ENCODE assay signal across 19 cellular contexts in the genomic region with DNA sequence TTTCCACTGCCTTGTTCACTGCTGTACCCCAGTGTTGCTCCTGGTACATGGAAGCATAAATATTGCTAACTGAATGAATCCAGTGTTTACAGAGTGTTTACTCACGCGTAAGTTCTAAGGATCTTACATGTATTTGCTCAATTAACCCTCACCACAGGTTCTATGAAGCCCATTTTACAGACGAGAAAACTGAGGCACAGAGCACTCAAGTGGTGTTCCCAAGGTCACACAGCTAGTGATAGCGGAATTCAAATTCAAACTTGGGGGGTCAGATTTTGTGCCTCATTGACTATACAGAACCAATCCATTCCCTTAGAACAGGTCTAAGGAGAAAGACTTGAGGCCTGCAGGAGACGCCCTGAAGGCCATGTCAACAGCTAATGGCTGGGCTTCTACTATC.
DNase-seq lines count a peak whose midpoint lies in the region; ATAC-seq, FAIRE-seq and TF ChIP-seq lines count a peak whose summit lies in the region.
"Had no signal": no experiment of that assay in that cellular context is flagged by ENCODE, and none has a peak within 500 bp of the region (broad histone marks: within the 10 kb centered on the region; RNA-seq: fewer than 3 reads in every experiment).

No MANE protein-coding gene starts in this region.

- no peaks in the 10 kb centered on the region for H4K20me1 ChIP-seq in KMS-11 (ENCODE audit: insufficient read depth)
- peaks cover 0 to 3% of the 10 kb centered on the region in 2 experiments for H4K20me1 ChIP-seq in H1 (replicated peaks in 1 of 2; ENCODE audit: control insufficient read depth in 1 of 2, insufficient read depth in 2 of 2, low read length in 2 of 2)
- H4K20me1 ChIP-seq: BLaER1 treated with 17β-estradiol and CSF1 and Interleukin-3, amounts not matched to agents 10 nM and 100 nM had no signal

- H3K36me3 ChIP-seq in left ventricle myocardium inferior (no peaks in the 10 kb centered on the region), KMS-11 (ENCODE audit: insufficient read depth) (no peaks in the 10 kb centered on the region), H1 (ENCODE audit: control insufficient read depth in 2 of 4, insufficient read depth in 4 of 4, low read length in 3 of 4) (no peaks in the 10 kb centered on the region)
- H3K36me3 ChIP-seq: BLaER1 treated with 17β-estradiol and CSF1 and Interleukin-3, amounts not matched to agents 10 nM and 100 nM had no signal

- no peak overlapping the region for H3K23ac ChIP-seq in H1 (ENCODE audit: insufficient read length)

- H2AFZ ChIP-seq in KMS-11 (ENCODE audit: low read depth) (no peak overlapping the region), H1 (ENCODE audit: low read length) (no peak overlapping the region)
- H2AFZ ChIP-seq: GM23248 had no signal

- no peak overlapping the region for H2BK20ac ChIP-seq in H1 (ENCODE audit: low read length)

- H3K27ac ChIP-seq in left ventricle myocardium inferior (replicated peaks) (peak overlapping the region; percentile 30), A549 (no peak overlapping the region), KMS-11 (peak overlapping the region; percentile 52; the same call in 1 of the 2 replicates), H1 (ENCODE audit: low read depth, low read length) (no peak overlapping the region)
- H3K27ac ChIP-seq: BLaER1 treated with 17β-estradiol and CSF1 and Interleukin-3, amounts not matched to agents 10 nM and 100 nM; GM23248; HL-60 had no signal

- ATAC-seq in Right ventricle myocardium superior (ENCODE audit: poor library complexity) (no peak), A549 (no peak)
- ATAC-seq: CD8-positive, alpha-beta T cell had no signal

- DNase-seq in left ventricle myocardium inferior: no peak
- DNase-seq in Right ventricle myocardium superior: no peak
- DNase-seq in A549 (ENCODE audit: low read depth in 1 of 2, low spot score in 1 of 2): no peak
- no peak for DNase-seq in H1 (ENCODE audit: low read depth in 1 of 2, low spot score in 2 of 2)
- no peak for DNase-seq in NCI-H345 (lab: John Stamatoyannopoulos, UW)
- DNase-seq in activated CD4-positive, CD25-positive, alpha-beta regulatory T cell treated with anti-CD3 and anti-CD28 coated beads, Interleukin-2, amount 50 U/mL, for 72 hours: no peak
- DNase-seq: 8988T; Calu3; CD8-positive, alpha-beta T cell; DMS79 treated with DMSO at 0.1 percent for 48 hours; GF-D8; HCEC 1CT; HFFc6; IMR-90 had no signal

- WGBS in A549 (ENCODE audit: missing lambda C conversion rate): 78% methylated on average over 5 of the region's 5 CpGs
- 72% methylated on average over 5 of the region's 5 CpGs; no CpG with 5 or more reads in 1 of the 2 experiments for WGBS in H1 (ENCODE audit: extremely low coverage in 1 of 2, insufficient coverage in 1 of 2, insufficient read length in 1 of 2, insufficient replicate concordance in 2 of 2, low coverage in 1 of 2, low lambda C conversion rate in 2 of 2, missing lambda C conversion rate in 1 of 2), 2 experiments

- H3K4me2 ChIP-seq in A549 (no peak overlapping the region), KMS-11 (peak overlapping the region; percentile 35), H1 (ENCODE audit: insufficient read depth in 1 of 2, low read depth in 2 of 2, low read length in 2 of 2) (no peak overlapping the region)

- H3K4ac ChIP-seq in H1 (replicated peaks; ENCODE audit: insufficient read length, low read depth, low read length): no peak overlapping the region

- no peak overlapping the region for H3K4me3 ChIP-seq in left ventricle myocardium inferior
- no peak overlapping the region for H3K4me3 ChIP-seq in A549
- no peak overlapping the region for H3K4me3 ChIP-seq in KMS-11 (IDR thresholded peaks at IDR 0.05; ENCODE audit: insufficient read depth, low read depth, low read length)
- H3K4me3 ChIP-seq in H1 (ENCODE audit: extremely low read depth in 1 of 4, insufficient read depth in 2 of 4, low read depth in 3 of 4, low read length in 4 of 4): no peak overlapping the region
- H3K4me3 ChIP-seq: BLaER1 treated with 17β-estradiol and CSF1 and Interleukin-3, amounts not matched to agents 10 nM and 100 nM; GM23248 had no signal

- no peak for TF ChIP-seq POLR2A in A549 (IDR thresholded peaks at IDR 0.05; ENCODE audit: low read length)
- no peak for TF ChIP-seq POLR2A in H1 (IDR thresholded peaks at IDR 0.05; ENCODE audit: control extremely low read depth in 1 of 2, low read depth in 2 of 2, low read length in 2 of 2)

- CTCF ChIA-PET in A549 (lab: Yijun Ruan, JAX) (interaction anchor here (0.8 to 7.7 kb wide), 6 partner anchors 10 to 123 kb away, joined by 3 to 72 read pairs (median 4); no protein-coding TSS in a partner anchor), H1 (lab: Charles Lee; ENCODE audit: partially characterized antibody) (interaction anchor here (0.7 to 3.0 kb wide), 13 partner anchors 11 to 165 kb away, joined by 3 to 18 read pairs (median 4); no protein-coding TSS in a partner anchor)

- TF ChIP-seq EP300 in A549 (IDR thresholded peaks at IDR 0.05) (no peak), H1 (IDR thresholded peaks at IDR 0.05; ENCODE audit: borderline replicate concordance in 1 of 2, low read depth in 2 of 2, low read length in 2 of 2) (no peak)

- H3K4me1 ChIP-seq in left ventricle myocardium inferior (peaks cover 25% of the 10 kb centered on the region), A549 (peaks cover 12% of the 10 kb centered on the region), KMS-11 (ENCODE audit: low read depth, poor library complexity, severe bottlenecking) (peaks cover 82% of the 10 kb centered on the region), H1 (replicated peaks in 1 of 4; ENCODE audit: control insufficient read depth in 3 of 4, insufficient read depth in 4 of 4, low read length in 3 of 4) (peaks cover 0 to 6% (median 4%) of the 10 kb centered on the region in 4 experiments; a peak in 4 of 7 replicates)

- no peak for TF ChIP-seq CTCF in left ventricle myocardium inferior (IDR thresholded peaks at IDR 0.05; ENCODE audit: borderline replicate concordance)
- no peak for TF ChIP-seq CTCF in A549 (IDR thresholded peaks at IDR 0.05)
- TF ChIP-seq CTCF in KMS-11 (conservative IDR thresholded peaks at IDR 0.05; ENCODE audit: low read depth, low read length): no peak
- no peak for TF ChIP-seq CTCF in H1 (IDR thresholded peaks at IDR 0.05; ENCODE audit: control extremely low read depth in 1 of 3, insufficient read depth in 1 of 3, low read depth in 1 of 3, low read length in 3 of 3)

- no peaks in the 10 kb centered on the region for H3K23me2 ChIP-seq in H1 (ENCODE audit: low read depth, low read length)

- no peak overlapping the region for H4K8ac ChIP-seq in H1 (ENCODE audit: extremely low read depth, insufficient read depth, low read length)

- H3K14ac ChIP-seq in H1 (ENCODE audit: insufficient read length): no peak overlapping the region

- no peak overlapping the region for H2AK5ac ChIP-seq in H1 (ENCODE audit: low read depth, low read length)

- no peaks in the 10 kb centered on the region; the same call in 1 of the 2 replicates for H3K79me1 ChIP-seq in H1 (ENCODE audit: low read depth, low read length)

- TF ChIP-seq RAD21 in A549 (conservative IDR thresholded peaks at IDR 0.05 in 1 of 2, IDR thresholded peaks at IDR 0.05 in 1 of 2) (no peak), H1 (IDR thresholded peaks at IDR 0.05 in 1 of 2, conservative IDR thresholded peaks at IDR 0.05 in 1 of 2; ENCODE audit: low read depth in 2 of 2, low read length in 2 of 2) (no peak)

- no peak overlapping the region for H2BK12ac ChIP-seq in H1 (ENCODE audit: low read depth, low read length)

- no peak overlapping the region for H2BK5ac ChIP-seq in H1 (ENCODE audit: low read depth, low read length)

- H2BK120ac ChIP-seq in H1 (replicated peaks; ENCODE audit: low read depth, low read length): no peak overlapping the region

- H3K56ac ChIP-seq in H1 (replicated peaks; ENCODE audit: insufficient read length, low read depth, low read length): no peak overlapping the region

- H2BK15ac ChIP-seq in H1 (ENCODE audit: low read length): no peak overlapping the region

- no peak overlapping the region for H3K18ac ChIP-seq in H1 (ENCODE audit: extremely low read depth, low read length)

- H3K79me2 ChIP-seq in KMS-11 (ENCODE audit: insufficient read depth, low read depth): peaks cover 10% of the 10 kb centered on the region; the same call in 1 of the 2 replicates
- H3K79me2 ChIP-seq in H1 (ENCODE audit: control insufficient read depth in 1 of 2, insufficient read depth in 2 of 2, low read length in 2 of 2): no peaks in the 10 kb centered on the region; a peak in 1 of 4 replicates

- H3K9ac ChIP-seq in KMS-11 (no peak overlapping the region), H1 (replicated peaks in 1 of 4; ENCODE audit: extremely low read depth in 1 of 4, low read depth in 3 of 4, low read length in 3 of 4) (no peak overlapping the region)
- H3K9ac ChIP-seq: BLaER1 treated with 17β-estradiol and CSF1 and Interleukin-3, amounts not matched to agents 10 nM and 100 nM; GM23248 had no signal

- intact Hi-C loops in left ventricle myocardium inferior (cut with micrococcal nuclease): no loop called here
- intact Hi-C loops in Right ventricle myocardium superior (cut with DNase I): no loop called here

- POLR2A ChIA-PET in A549 (lab: Yijun Ruan, JAX): interaction anchor here (1.4 kb wide), 1 partner anchor 71 kb away, joined by 3 read pairs; no protein-coding TSS in a partner anchor
- POLR2A ChIA-PET in H1 (lab: Charles Lee; ENCODE audit: partially characterized antibody): interaction anchor here (1.3 kb wide), 1 partner anchor 73 kb away, joined by 3 read pairs; the partner anchor contains the start of gene PLEKHA7

- H3K9me3 ChIP-seq in left ventricle myocardium inferior (replicated peaks) (no peaks in the 10 kb centered on the region), A549 (no peaks in the 10 kb centered on the region), H1 (ENCODE audit: insufficient read depth in 2 of 2, low read depth in 1 of 2, low read length in 1 of 2) (no peaks in the 10 kb centered on the region)
- H3K9me3 ChIP-seq: BLaER1 treated with 17β-estradiol and CSF1 and Interleukin-3, amounts not matched to agents 10 nM and 100 nM had no signal

- no peak overlapping the region for H4K91ac ChIP-seq in H1 (replicated peaks; ENCODE audit: insufficient read length, low read length)

- H4K5ac ChIP-seq in H1 (ENCODE audit: insufficient read length, low read depth, low read length): no peak overlapping the region

- H3K27me3 ChIP-seq in left ventricle myocardium inferior (ENCODE audit: low read depth) (no peaks in the 10 kb centered on the region), KMS-11 (ENCODE audit: insufficient read depth, low read depth) (no peaks in the 10 kb centered on the region), H1 (replicated peaks in 1 of 4; ENCODE audit: control insufficient read depth in 3 of 4, extremely low read depth in 1 of 4, insufficient read depth in 3 of 4, low read length in 3 of 4) (no peaks in the 10 kb centered on the region)
- H3K27me3 ChIP-seq: BLaER1 treated with 17β-estradiol and CSF1 and Interleukin-3, amounts not matched to agents 10 nM and 100 nM had no signal

- no peak for FAIRE-seq in A549 (lab: Jason Lieb, UNC)
- FAIRE-seq in H1 (lab: Jason Lieb, UNC): no peak
- FAIRE-seq: H54 had no signal

TF ChIP-seq in A549, 52 proteins besides CTCF, POLR2A, EP300 and RAD21:
- TF ChIP-seq KDM1A (IDR thresholded peaks at IDR 0.05; ENCODE audit: low read depth) (peak; percentile 63; the same call in 1 of the 2 replicates), HOXA7 (CRISPR knock-in tag; IDR thresholded peaks at IDR 0.05) (no peak)
TF ChIP-seq in A549: peak in this region for 1.

TF ChIP-seq in H1, 55 proteins besides CTCF, POLR2A, EP300 and RAD21 (continues in another document):
- TF ChIP-seq KDM1A (IDR thresholded peaks at IDR 0.05; ENCODE audit: borderline replicate concordance, low read length): peak; percentile 77; the same call in 1 of the 2 replicates

Comparison
In these comparisons a context has a peak if more than half of its experiments do, and no peak if none do; other contexts are left out.
1. H3K27ac ChIP-seq: peak in left ventricle myocardium inferior (single experiment) and KMS-11 (single experiment); none in A549 (0 of 2) and H1 (single experiment).